Comparison of ENCODE assay signal across 8 cellular contexts in the genomic region with DNA sequence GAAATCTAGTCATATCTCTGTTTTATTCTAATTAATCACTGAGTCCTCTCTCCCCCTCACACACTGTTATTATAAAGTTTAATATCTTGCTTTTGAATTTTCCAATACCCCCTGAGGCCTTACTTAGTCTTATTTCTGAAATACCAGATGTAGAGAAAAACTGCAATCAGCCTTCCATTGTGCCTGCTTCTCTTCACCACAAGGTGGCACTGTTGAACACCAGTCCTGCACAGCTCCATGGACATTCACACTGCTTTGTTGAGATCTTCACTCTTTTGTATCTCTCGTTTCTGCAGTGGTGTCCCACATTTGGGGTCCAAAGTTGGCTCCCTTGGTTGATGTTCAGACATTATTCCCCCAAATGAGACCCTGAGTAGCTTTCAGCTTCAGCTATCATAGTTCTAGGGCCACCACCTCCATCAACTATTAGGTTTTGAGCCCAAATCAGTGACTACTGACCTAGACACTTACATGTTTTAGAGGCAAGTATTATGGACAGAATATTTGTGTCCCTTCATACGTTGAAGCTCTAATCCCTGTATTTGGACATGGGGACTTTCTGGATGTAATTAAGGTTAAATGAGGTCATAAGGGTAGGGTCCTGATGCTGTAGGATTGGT. TPM values are rescaled to one million over a fixed set of nuclear protein-coding genes. Genes with fewer than 3 reads are reported as not detected.
DNase-seq lines count a peak whose midpoint lies in the region; ATAC-seq, FAIRE-seq and TF ChIP-seq lines count a peak whose summit lies in the region.

No MANE protein-coding gene starts in this region.

- ATAC-seq in A549 (peak in 1 of 2 experiments; percentile 53; a peak in 2 of 6 replicates), GM21390 (IDR thresholded peaks at IDR 0.05; ENCODE audit: unreplicated experiment) (no peak), HG03460 (IDR thresholded peaks at IDR 0.05; ENCODE audit: unreplicated experiment) (no peak)
- ATAC-seq in stimulated activated memory B cell treated with anti-CD40 and anti-IgM and Interleukin-4, amounts not matched to agents 10 μg/mL and 1 μg/mL and 100 μg/mL, for 72 hours = no peak

- TF ChIP-seq CTCF in A549 (IDR thresholded peaks at IDR 0.05) (peak; percentile 33; the same call in 2 of the 3 replicates), fibroblast of lung (conservative IDR thresholded peaks at IDR 0.05 in 1 of 2, IDR thresholded peaks at IDR 0.05 in 1 of 2; ENCODE audit: low read depth in 1 of 2, low read length in 2 of 2) (peak; percentile 44 to 55)

- peak; percentile 21 to 65 for DNase-seq in A549 (ENCODE audit: low read depth in 1 of 2, low spot score in 1 of 2)
- DNase-seq in DMS114 treated with DMSO at 0.1 percent for 48 hours (lab: John Stamatoyannopoulos, UW; ENCODE audit: unreplicated experiment) = peak; percentile 9
- peak; percentile 72 for DNase-seq in OCI-M1 (lab: John Stamatoyannopoulos, UW)
- peak in 1 of 2 donors; percentile 24 for DNase-seq in fibroblast of lung (ENCODE audit: low read depth in 2 of 2)
- no peak for DNase-seq in effector memory CD4-positive, alpha-beta T cell

- no peak for TF ChIP-seq EP300 in A549 (IDR thresholded peaks at IDR 0.05)

- H3K9me3 ChIP-seq in A549 = peaks cover 56% of the 10 kb centered on the region
- H3K9me3 ChIP-seq in fibroblast of lung (ENCODE audit: control insufficient read depth, insufficient read depth, low read depth, low read length) = no peaks in the 10 kb centered on the region
- peaks cover 24% of the 10 kb centered on the region for H3K9me3 ChIP-seq in effector memory CD4-positive, alpha-beta T cell (ENCODE audit: control insufficient read depth, low read length)

- peak in 1 of 2 experiments; percentile 50; a peak in 2 of 5 replicates for TF ChIP-seq RAD21 in A549 (conservative IDR thresholded peaks at IDR 0.05 in 1 of 2, IDR thresholded peaks at IDR 0.05 in 1 of 2)

- H3K4me1 Mint-ChIP-seq in stimulated activated memory B cell treated with anti-CD40 and anti-IgM and Interleukin-4, amounts not matched to agents 10 μg/mL and 1 μg/mL and 100 μg/mL, for 72 hours = no peaks in the 10 kb centered on the region

- H3K27ac ChIP-seq in A549 (no peak overlapping the region), fibroblast of lung (ENCODE audit: insufficient read depth, low read length) (no peak overlapping the region)
- no peak overlapping the region for H3K27ac ChIP-seq in effector memory CD4-positive, alpha-beta T cell (ENCODE audit: insufficient read depth, low read length, poor library complexity, severe bottlenecking)

- WGBS in A549 (ENCODE audit: missing lambda C conversion rate) = 16% methylated on average over 2 of the region's 2 CpGs

- H3K4me3 Mint-ChIP-seq in stimulated activated memory B cell treated with anti-CD40 and anti-IgM and Interleukin-4, amounts not matched to agents 10 μg/mL and 1 μg/mL and 100 μg/mL, for 72 hours = no peak overlapping the region

- H3K9ac ChIP-seq in fibroblast of lung (ENCODE audit: insufficient read depth, low read length) = no peak overlapping the region

- no peak overlapping the region for H2AFZ ChIP-seq in fibroblast of lung (ENCODE audit: low read length)

- CTCF ChIA-PET in A549 (lab: Yijun Ruan, JAX) = interaction anchor here (0.6 to 2.2 kb wide), 12 partner anchors 10 to 720 kb away, joined by 3 to 4 read pairs (median 3); partner anchors contain the start of gene BOD1

- H3K4me3 ChIP-seq in A549 (no peak overlapping the region), fibroblast of lung (replicated peaks in 1 of 4; ENCODE audit: control extremely low read depth in 1 of 4, insufficient read depth in 1 of 4, low read depth in 3 of 4, low read length in 4 of 4) (no peak overlapping the region)
- H3K4me3 ChIP-seq in effector memory CD4-positive, alpha-beta T cell (ENCODE audit: insufficient read depth, low read depth, low read length, poor library complexity, severe bottlenecking) = no peak overlapping the region

- no peaks in the 10 kb centered on the region for H4K20me1 ChIP-seq in fibroblast of lung (ENCODE audit: control insufficient read depth, extremely low read depth, insufficient read depth, low read length)

- TF ChIP-seq POLR2A in A549 (IDR thresholded peaks at IDR 0.05; ENCODE audit: low read length) = no peak

- H3K27ac Mint-ChIP-seq in stimulated activated memory B cell treated with anti-CD40 and anti-IgM and Interleukin-4, amounts not matched to agents 10 μg/mL and 1 μg/mL and 100 μg/mL, for 72 hours = no peak overlapping the region

- H3K27me3 ChIP-seq in fibroblast of lung (ENCODE audit: control insufficient read depth, insufficient read depth, low read length) = no peaks in the 10 kb centered on the region
- no peaks in the 10 kb centered on the region for H3K27me3 ChIP-seq in effector memory CD4-positive, alpha-beta T cell (replicated peaks; ENCODE audit: control insufficient read depth, insufficient read depth, low read length, poor library complexity, severe bottlenecking)

- POLR2A ChIA-PET in A549 (lab: Yijun Ruan, JAX) = interaction anchor here (0.6 kb wide), 1 partner anchor 24 kb away, joined by 3 read pairs; no protein-coding TSS in a partner anchor

- peaks cover 28% of the 10 kb centered on the region for H3K9me3 Mint-ChIP-seq in stimulated activated memory B cell treated with anti-CD40 and anti-IgM and Interleukin-4, amounts not matched to agents 10 μg/mL and 1 μg/mL and 100 μg/mL, for 72 hours

- peaks cover 57% of the 10 kb centered on the region for H3K36me3 Mint-ChIP-seq in stimulated activated memory B cell treated with anti-CD40 and anti-IgM and Interleukin-4, amounts not matched to agents 10 μg/mL and 1 μg/mL and 100 μg/mL, for 72 hours

- no peaks in the 10 kb centered on the region for H3K36me3 ChIP-seq in fibroblast of lung (ENCODE audit: control insufficient read depth, insufficient read depth, low read length)
- H3K36me3 ChIP-seq in effector memory CD4-positive, alpha-beta T cell (ENCODE audit: control insufficient read depth, insufficient read depth, low read length) = no peaks in the 10 kb centered on the region

- H3K27me3 Mint-ChIP-seq in stimulated activated memory B cell treated with anti-CD40 and anti-IgM and Interleukin-4, amounts not matched to agents 10 μg/mL and 1 μg/mL and 100 μg/mL, for 72 hours = no peaks in the 10 kb centered on the region

- no peaks in the 10 kb centered on the region for H3K79me2 ChIP-seq in fibroblast of lung (ENCODE audit: control insufficient read depth, insufficient read depth, low read length)

- FAIRE-seq in A549 (lab: Jason Lieb, UNC) = no peak

- H3K4me2 ChIP-seq in A549 = no peak overlapping the region
- H3K4me2 ChIP-seq in fibroblast of lung (ENCODE audit: extremely low read depth, insufficient read depth, low read length) = no peak overlapping the region

- H3K4me1 ChIP-seq in A549 = no peaks in the 10 kb centered on the region
- no peaks in the 10 kb centered on the region for H3K4me1 ChIP-seq in fibroblast of lung (ENCODE audit: control insufficient read depth, extremely low read depth, insufficient read depth, low read length)
- H3K4me1 ChIP-seq in effector memory CD4-positive, alpha-beta T cell (ENCODE audit: control insufficient read depth, insufficient read depth, low read length, poor library complexity, severe bottlenecking) = no peaks in the 10 kb centered on the region

TF ChIP-seq in A549, 52 proteins besides CTCF, POLR2A, EP300 and RAD21:
- TF ChIP-seq FOSL2 (IDR thresholded peaks at IDR 0.05) (no peak), FOSL2 (CRISPR knock-in tag; IDR thresholded peaks at IDR 0.05) (no peak), RFX5 (IDR thresholded peaks at IDR 0.05) (no peak), CHD4 (IDR thresholded peaks at IDR 0.05; ENCODE audit: borderline replicate concordance) (no peak), SMC3 (IDR thresholded peaks at IDR 0.05) (0 out of 3 replicates have a peak, but pooled peaks have one; percentile 17)

RNA-seq across cellular contexts. Expression of gene BOD1, which starts 24.3 kb away (rescaled TPM):
- polyA plus RNA-seq in A549 (2011; rRNA removed) = 95.1 and 102 TPM in 2 replicates
- polyA plus RNA-seq in A549 (2012; cell fraction: cytosol; rRNA removed) = 50.2 and 50.9 TPM in 2 replicates
- polyA plus RNA-seq in A549 (2012; cell fraction: nucleus; rRNA removed) = 34.5 and 40.0 TPM in 2 replicates
- polyA plus RNA-seq in A549 (2017; fragmentation: RNase III; extraction: RNeasy Plus Mini Kit Qiagen cat#74134 plus additional on column Dnase treatment) = 59.1 to 63.8 TPM (median 59.6 TPM) in 3 replicates
- polyA minus RNA-seq in A549 (2011; rRNA and poly(A)+ RNA removed) = 43.2 and 55.0 TPM in 2 replicates
- total RNA-seq in fibroblast of lung = 86.9 and 93.7 TPM in 2 replicates
- polyA plus RNA-seq in fibroblast of lung = 60.7 and 69.1 TPM in 2 replicates
- 49.6 and 56.7 TPM in 2 replicates for polyA plus RNA-seq in fibroblast of lung (2012)
- polyA minus RNA-seq in fibroblast of lung (ENCODE audit: low replicate concordance) = 4.4 and 15.0 TPM in 2 replicates

Comparison
In these comparisons a context has a peak if more than half of its experiments do, and no peak if none do; other contexts are left out.
1. DNase-seq: peak in A549 (2 of 2), DMS114 treated with DMSO at 0.1 percent for 48 hours (single experiment) and OCI-M1 (single experiment); none in effector memory CD4-positive, alpha-beta T cell (0 of 3).